1 cellular context compared by ENCODE assay signal in the genomic region with DNA sequence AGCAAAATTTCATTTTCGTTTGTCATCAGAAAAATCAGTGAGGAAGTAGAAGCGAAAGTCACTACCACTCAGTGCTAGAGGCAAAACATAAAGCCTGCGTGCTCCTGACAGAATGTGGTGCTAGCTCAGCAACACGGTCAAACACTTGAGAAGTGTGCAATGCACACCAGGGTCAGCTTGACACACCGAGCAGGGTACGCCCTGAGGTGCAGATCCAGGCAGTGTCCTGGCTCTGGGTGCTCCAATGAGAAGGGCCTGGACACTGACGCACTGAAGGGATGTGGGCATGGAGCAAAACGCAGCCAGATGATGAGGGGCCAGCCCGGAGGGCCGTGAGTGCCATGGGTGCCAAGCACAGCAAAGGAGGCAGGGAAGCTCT.
TF ChIP-seq lines count a peak whose summit lies in the region.

No MANE protein-coding gene starts in this region.

TF ChIP-seq in SK-N-SH, 30 proteins besides CTCF, POLR2A, EP300 and RAD21 (continued from another document):
- no peak for TF ChIP-seq GATA2 (CRISPR knock-in tag; IDR thresholded peaks at IDR 0.05)
- TF ChIP-seq TCF12 (IDR thresholded peaks at IDR 0.05) = no peak
- no peak for TF ChIP-seq ELF1 (IDR thresholded peaks at IDR 0.05)
- no peak for TF ChIP-seq FOSL2 (IDR thresholded peaks at IDR 0.05; ENCODE audit: borderline replicate concordance, low read depth)
- no peak for TF ChIP-seq TAF1 (IDR thresholded peaks at IDR 0.05; ENCODE audit: borderline replicate concordance, low read depth, low read length)
